Comparison of ENCODE assay signal across 7 cellular contexts in genomic region chr22:19883446-19883845, GRCh38. TPM values are rescaled to one million over a fixed set of nuclear protein-coding genes. Genes with fewer than 3 reads are reported as not detected.
DNase-seq lines count a peak whose midpoint lies in the region; ATAC-seq, FAIRE-seq and TF ChIP-seq lines count a peak whose summit lies in the region.
"Not testable (repeated sequence)": the region's sequence is repeated elsewhere in the genome, so short reads cannot be mapped to it uniquely, and the experiment has no call there.

No MANE protein-coding gene starts in this region.

- H3K4me2 ChIP-seq in A549; H9 (ENCODE audit: insufficient read depth, insufficient read length, low read length): not testable (repeated sequence)

- not testable (repeated sequence) for H3T11ph ChIP-seq in H9 (ENCODE audit: low read length)

- POLR2A ChIA-PET in A549 (lab: Yijun Ruan, JAX): not testable (repeated sequence)
- POLR2A ChIA-PET in naive thymus-derived CD4-positive, alpha-beta T cell (lab: Charles Lee): interaction anchor here (1.0 to 1.2 kb wide), 2 partner anchors 12 to 29 kb away, joined by 3 read pairs; partner anchors contain the start of genes GNB1L and RTL10

- peak overlapping the region; percentile 92 to 94; a peak in 5 of 6 replicates for H3K27ac ChIP-seq in A549
- not testable (repeated sequence) for H3K27ac ChIP-seq in H9 (ENCODE audit: insufficient read length, low read depth, low read length); naive thymus-derived CD4-positive, alpha-beta T cell (ENCODE audit: low read depth, low read length); sigmoid colon
- H3K27ac ChIP-seq in SJCRH30: peak overlapping the region; percentile 81

- not testable (repeated sequence) for H2AFZ ChIP-seq in H9 (ENCODE audit: low read length)

- not testable (repeated sequence) for H3K23me2 ChIP-seq in H9 (ENCODE audit: insufficient read length, low read depth, low read length, poor library complexity, severe bottlenecking)

- H4K91ac ChIP-seq in H9 (ENCODE audit: insufficient read length, low read depth, low read length): peak overlapping the region; percentile 88

- not testable (repeated sequence) for H3K4me3 ChIP-seq in A549; SJCRH30; naive thymus-derived CD4-positive, alpha-beta T cell (ENCODE audit: low read length); sigmoid colon

- H3K56ac ChIP-seq in H9 (ENCODE audit: insufficient read length, low read depth, low read length): not testable (repeated sequence)

- not testable (repeated sequence) for H2AK5ac ChIP-seq in H9 (ENCODE audit: insufficient read length, low read length)

- H3K79me1 ChIP-seq in H9 (ENCODE audit: insufficient read depth, low read depth, low read length, poor library complexity, severe bottlenecking): not testable (repeated sequence)

- CTCF ChIA-PET in A549 (lab: Yijun Ruan, JAX): interaction anchor here (0.7 kb wide), 1 partner anchor 30 kb away, joined by 3 read pairs; no protein-coding TSS in a partner anchor
- CTCF ChIA-PET in naive thymus-derived CD4-positive, alpha-beta T cell (lab: Charles Lee): not testable (repeated sequence)

- H3K14ac ChIP-seq in H9 (ENCODE audit: insufficient read depth, low read length): not testable (repeated sequence)

- H3K9me3 ChIP-seq in A549; H9 (ENCODE audit: control insufficient read depth, low read depth, low read length); SJCRH30 (replicated peaks); naive thymus-derived CD4-positive, alpha-beta T cell (ENCODE audit: control insufficient read depth in 2 of 3, low read length in 3 of 3); sigmoid colon: not testable (repeated sequence)

- H3K4me1 ChIP-seq in A549: peaks cover 45% of the 10 kb centered on the region
- H3K4me1 ChIP-seq in H9 (ENCODE audit: insufficient read depth, low read length): not testable (repeated sequence)
- peaks cover 80% of the 10 kb centered on the region for H3K4me1 ChIP-seq in SJCRH30
- H3K4me1 ChIP-seq in naive thymus-derived CD4-positive, alpha-beta T cell (ENCODE audit: control insufficient read depth in 2 of 2, insufficient read depth in 2 of 2, low read length in 2 of 2): peaks cover 8 to 50% of the 10 kb centered on the region in 2 donors
- H3K4me1 ChIP-seq in sigmoid colon: peaks cover 0 to 42% (median 31%) of the 10 kb centered on the region in 4 donors

- not testable (repeated sequence) for H3K27ac Mint-ChIP-seq in H9; chondrocyte (ENCODE audit: unreplicated experiment)
- H3K27ac Mint-ChIP-seq in naive thymus-derived CD4-positive, alpha-beta T cell: peak overlapping the region in 6 of 9 donors; percentile 75 to 99 (median 87)

- H2BK20ac ChIP-seq in H9 (ENCODE audit: low read depth, low read length, poor library complexity, severe bottlenecking): not testable (repeated sequence)

- not testable (repeated sequence) for TF ChIP-seq CTCF in A549 (IDR thresholded peaks at IDR 0.05); H9 (conservative IDR thresholded peaks at IDR 0.05); chondrocyte (IDR thresholded peaks at IDR 0.05); sigmoid colon (IDR thresholded peaks at IDR 0.05)

- not testable (repeated sequence) for H2BK12ac ChIP-seq in H9 (ENCODE audit: insufficient read length, low read depth, low read length)

- not testable (repeated sequence) for TF ChIP-seq POLR2A in A549 (IDR thresholded peaks at IDR 0.05; ENCODE audit: low read length); sigmoid colon (IDR thresholded peaks at IDR 0.05)

- H2BK5ac ChIP-seq in H9 (ENCODE audit: insufficient read length, low read length): not testable (repeated sequence)

- H3K27me3 ChIP-seq in H9 (ENCODE audit: insufficient read depth, low read length); SJCRH30; naive thymus-derived CD4-positive, alpha-beta T cell (ENCODE audit: control insufficient read depth in 2 of 2, insufficient read depth in 2 of 2, low read length in 2 of 2); sigmoid colon: not testable (repeated sequence)

- H3K79me2 ChIP-seq in H9 (ENCODE audit: insufficient read depth, low read length): not testable (repeated sequence)

- H4K5ac ChIP-seq in H9 (ENCODE audit: insufficient read length, low read depth, low read length): not testable (repeated sequence)

- not testable (repeated sequence) for TF ChIP-seq EP300 in A549 (IDR thresholded peaks at IDR 0.05); sigmoid colon (IDR thresholded peaks at IDR 0.05)

- not testable (repeated sequence) for H3K4ac ChIP-seq in H9 (ENCODE audit: low read depth, low read length)

- not testable (repeated sequence) for ATAC-seq in A549; Right ventricle myocardium superior (ENCODE audit: poor library complexity); naive thymus-derived CD4-positive, alpha-beta T cell

- H3K4me3 Mint-ChIP-seq in H9; chondrocyte (ENCODE audit: unreplicated experiment): not testable (repeated sequence)
- peak overlapping the region in 2 of 10 donors; percentile 36 to 50 for H3K4me3 Mint-ChIP-seq in naive thymus-derived CD4-positive, alpha-beta T cell

- not testable (repeated sequence) for H3K9ac ChIP-seq in H9 (ENCODE audit: extremely low read depth, insufficient read length, low read length)

- H2BK15ac ChIP-seq in H9 (ENCODE audit: low read depth, low read length): not testable (repeated sequence)

- not testable (repeated sequence) for H4K20me1 ChIP-seq in H9 (ENCODE audit: control insufficient read depth, insufficient read depth, insufficient read length)

- not testable (repeated sequence) for H3K23ac ChIP-seq in H9 (ENCODE audit: insufficient read length, low read depth, low read length)

- not testable (repeated sequence) for H3K27me3 Mint-ChIP-seq in H9 (ENCODE audit: low read depth); chondrocyte (ENCODE audit: low read depth); naive thymus-derived CD4-positive, alpha-beta T cell

- H4K8ac ChIP-seq in H9 (replicated peaks; ENCODE audit: insufficient read length, low read depth, low read length): not testable (repeated sequence)

- not testable (repeated sequence) for DNase-seq in A549 (ENCODE audit: low read depth in 1 of 2, low spot score in 1 of 2); H9; SJCRH30; naive thymus-derived CD4-positive, alpha-beta T cell
- DNase-seq in chondrocyte (ENCODE audit: low spot score) (peak; percentile 19), Right ventricle myocardium superior (peak; percentile 17), sigmoid colon (peak; percentile 56)

- intact Hi-C loops in Right ventricle myocardium superior (cut with DNase I); naive thymus-derived CD4-positive, alpha-beta T cell (cut with micrococcal nuclease); sigmoid colon (cut with DNase I): not testable (repeated sequence)

- not testable (repeated sequence) for H2BK120ac ChIP-seq in H9 (ENCODE audit: low read depth, low read length, poor library complexity, severe bottlenecking)

- H3K18ac ChIP-seq in H9 (ENCODE audit: insufficient read length, low read depth, low read length): not testable (repeated sequence)

- not testable (repeated sequence) for H3K36me3 ChIP-seq in SJCRH30; naive thymus-derived CD4-positive, alpha-beta T cell (ENCODE audit: control insufficient read depth in 2 of 3, insufficient read depth in 3 of 3, low read length in 3 of 3); sigmoid colon

- H3K36me3 Mint-ChIP-seq in H9 (ENCODE audit: insufficient read depth in 1 of 3, low read depth in 3 of 3); chondrocyte (ENCODE audit: low read depth); naive thymus-derived CD4-positive, alpha-beta T cell: not testable (repeated sequence)

- FAIRE-seq in A549 (lab: Jason Lieb, UNC): not testable (repeated sequence)

- TF ChIP-seq RAD21 in A549 (conservative IDR thresholded peaks at IDR 0.05 in 1 of 2, IDR thresholded peaks at IDR 0.05 in 1 of 2): not testable (repeated sequence)

- H3K9me3 Mint-ChIP-seq in H9; chondrocyte (ENCODE audit: low read depth); naive thymus-derived CD4-positive, alpha-beta T cell: not testable (repeated sequence)

- 91% methylated on average over 7 of the region's 8 CpGs for WGBS in A549 (ENCODE audit: missing lambda C conversion rate)
- WGBS in H9 (ENCODE audit: extremely low coverage, insufficient read length, low lambda C conversion rate): no CpG with 5 or more reads among the region's 8 CpGs
- 94 to 95% methylated on average over 8 of the region's 8 CpGs for WGBS in sigmoid colon, 2 donors

- H3K4me1 Mint-ChIP-seq in H9: peaks cover 29% of the 10 kb centered on the region in 2 experiments
- H3K4me1 Mint-ChIP-seq in chondrocyte (ENCODE audit: low read depth): peaks cover 45% of the 10 kb centered on the region
- peaks cover 16 to 52% (median 36%) of the 10 kb centered on the region in 7 donors for H3K4me1 Mint-ChIP-seq in naive thymus-derived CD4-positive, alpha-beta T cell

RNA-seq across cellular contexts. Expression of gene GNB1L, which starts 28.8 kb away (rescaled TPM):
- polyA plus RNA-seq in A549 (2011; rRNA removed) (1.6 and 1.8 TPM in 2 replicates), A549 (2017; fragmentation: RNase III; extraction: RNeasy Plus Mini Kit Qiagen cat#74134 plus additional on column Dnase treatment) (8.2 to 10.3 TPM (median 8.9 TPM) in 3 replicates), sigmoid colon (1 to 10 TPM; 2.5 to 7.0 (median 3.0) TPM)
- 11.3 and 16.1 TPM in 2 replicates for polyA plus RNA-seq in A549 (2012; cell fraction: cytosol; rRNA removed)
- polyA plus RNA-seq in A549 (2012; cell fraction: nucleus; rRNA removed): 14.3 and 27.3 TPM in 2 replicates
- 0.45 and 0.58 TPM in 2 replicates for polyA minus RNA-seq in A549 (2011; rRNA and poly(A)+ RNA removed)
- total RNA-seq in H9 (2021) (22.4 and 22.9 TPM in 2 replicates), chondrocyte (4.9 to 5.3 TPM (median 5.0 TPM) in 3 replicates), Right ventricle myocardium superior (2.5 TPM), sigmoid colon (10 to 100 TPM in 1 of 4 donors, 1 to 10 TPM in 3; 3.6 to 15.0 (median 5.3) TPM)
- 12.3 and 12.6 TPM in 2 replicates for total RNA-seq in SJCRH30 (2014; rRNA removed; shearing (Covaris generic))
- total RNA-seq in naive thymus-derived CD4-positive, alpha-beta T cell: 10 to 100 TPM in 2 of 5 experiments, 1 to 10 TPM in 3; 4.2 to 14.1 (median 9.5) TPM
- 10 to 100 TPM; 12.1 to 20.8 TPM for polyA plus RNA-seq in naive thymus-derived CD4-positive, alpha-beta T cell

RNA-seq across cellular contexts. Expression of gene RTL10, which starts 28.8 kb away (rescaled TPM):
- polyA plus RNA-seq in A549 (2011; rRNA removed) (4.4 and 4.5 TPM in 2 replicates), A549 (2017; fragmentation: RNase III; extraction: RNeasy Plus Mini Kit Qiagen cat#74134 plus additional on column Dnase treatment) (5.1 to 5.3 TPM (median 5.1 TPM) in 3 replicates), sigmoid colon (1 to 10 TPM; 1.8 to 7.8 (median 2.8) TPM)
- polyA plus RNA-seq in A549 (2012; cell fraction: cytosol; rRNA removed): 4.7 and 6.4 TPM in 2 replicates
- 17.3 and 23.4 TPM in 2 replicates for polyA plus RNA-seq in A549 (2012; cell fraction: nucleus; rRNA removed)
- polyA minus RNA-seq in A549 (2011; rRNA and poly(A)+ RNA removed): 7.9 and 9.6 TPM in 2 replicates
- total RNA-seq in H9 (2021) (24.0 and 24.4 TPM in 2 replicates), chondrocyte (15.6 to 24.5 TPM (median 18.2 TPM) in 3 replicates), Right ventricle myocardium superior (6.2 TPM), sigmoid colon (10 to 100 TPM in 1 of 4 donors, 1 to 10 TPM in 3; 6.6 to 15.0 (median 8.7) TPM)
- 16.2 and 19.1 TPM in 2 replicates for total RNA-seq in SJCRH30 (2014; rRNA removed; shearing (Covaris generic))
- 10 to 100 TPM; 18.2 to 36.8 (median 24.9) TPM for total RNA-seq in naive thymus-derived CD4-positive, alpha-beta T cell
- 10 to 100 TPM; 14.9 to 15.1 TPM for polyA plus RNA-seq in naive thymus-derived CD4-positive, alpha-beta T cell

RNA-seq across cellular contexts. Expression of gene COMT, which starts 58.1 kb away (rescaled TPM):
- polyA plus RNA-seq in A549 (2011; rRNA removed) (69.5 and 72.3 TPM in 2 replicates), A549 (2017; fragmentation: RNase III; extraction: RNeasy Plus Mini Kit Qiagen cat#74134 plus additional on column Dnase treatment) (113 to 135 TPM (median 125 TPM) in 3 replicates), sigmoid colon (10 to 100 TPM; 62.5 to 97.6 (median 68.4) TPM)
- 269 and 292 TPM in 2 replicates for polyA plus RNA-seq in A549 (2012; cell fraction: cytosol; rRNA removed)
- 253 and 314 TPM in 2 replicates for polyA plus RNA-seq in A549 (2012; cell fraction: nucleus; rRNA removed)
- 21.7 and 39.3 TPM in 2 replicates for polyA minus RNA-seq in A549 (2011; rRNA and poly(A)+ RNA removed)
- total RNA-seq in H9 (2021) (42.2 and 43.3 TPM in 2 replicates), chondrocyte (66.6 to 186 TPM (median 177 TPM) in 3 replicates), Right ventricle myocardium superior (75.3 TPM), sigmoid colon (100 to 1,000 TPM; 106 to 162 (median 112) TPM)
- 69.2 and 74.6 TPM in 2 replicates for total RNA-seq in SJCRH30 (2014; rRNA removed; shearing (Covaris generic))
- total RNA-seq in naive thymus-derived CD4-positive, alpha-beta T cell: 10 to 100 TPM; 30.0 to 80.7 (median 36.7) TPM
- 100 to 1,000 TPM in 1 of 2 donors, 10 to 100 TPM in 1; 85.0 to 105 TPM for polyA plus RNA-seq in naive thymus-derived CD4-positive, alpha-beta T cell

RNA-seq across cellular contexts. Expression of gene TXNRD2, which starts 58.2 kb away (rescaled TPM):
- polyA plus RNA-seq in A549 (2011; rRNA removed) (15.5 and 16.3 TPM in 2 replicates), A549 (2017; fragmentation: RNase III; extraction: RNeasy Plus Mini Kit Qiagen cat#74134 plus additional on column Dnase treatment) (25.6 to 29.3 TPM (median 25.6 TPM) in 3 replicates), sigmoid colon (10 to 100 TPM; 13.2 to 18.3 (median 16.6) TPM)
- 60.5 and 68.7 TPM in 2 replicates for polyA plus RNA-seq in A549 (2012; cell fraction: cytosol; rRNA removed)
- polyA plus RNA-seq in A549 (2012; cell fraction: nucleus; rRNA removed): 95.7 and 112 TPM in 2 replicates
- 15.1 and 19.5 TPM in 2 replicates for polyA minus RNA-seq in A549 (2011; rRNA and poly(A)+ RNA removed)
- total RNA-seq in H9 (2021) (22.9 and 25.5 TPM in 2 replicates), chondrocyte (12.5 to 15.8 TPM (median 14.1 TPM) in 3 replicates), Right ventricle myocardium superior (40.4 TPM), sigmoid colon (10 to 100 TPM; 16.3 to 29.6 (median 21.1) TPM)
- 17.0 and 17.2 TPM in 2 replicates for total RNA-seq in SJCRH30 (2014; rRNA removed; shearing (Covaris generic))
- 10 to 100 TPM; 24.7 to 39.0 (median 36.7) TPM for total RNA-seq in naive thymus-derived CD4-positive, alpha-beta T cell
- 10 to 100 TPM; 14.0 to 15.2 TPM for polyA plus RNA-seq in naive thymus-derived CD4-positive, alpha-beta T cell
